In genomic region chr9:88551546-88552137, GRCh38 we compare ENCODE assay signal across 24 cellular contexts. TPM values are rescaled to one million over a fixed set of nuclear protein-coding genes. Genes with fewer than 3 reads are reported as not detected.
"Had no signal": no experiment of that assay in that cellular context is flagged by ENCODE, and none has a peak within 500 bp of the region (broad histone marks: within the 10 kb centered on the region; RNA-seq: fewer than 3 reads in every experiment).

No MANE protein-coding gene starts in this region.

- H3K36me3 Mint-ChIP-seq: T-cell had no signal

- H3K4me3 ChIP-seq: heart right ventricle, lower lobe of right lung, ovary, psoas muscle, stomach, suprapubic skin, transverse colon had no signal

- H3K27ac ChIP-seq: lower lobe of right lung, ovary, psoas muscle, stomach, suprapubic skin, transverse colon had no signal

- H3K36me3 ChIP-seq: heart right ventricle, lower lobe of right lung, ovary, stomach, suprapubic skin, transverse colon had no signal

- H3K9me3 Mint-ChIP-seq: activated naive CD4-positive, alpha-beta T cell treated with anti-CD3 and anti-CD28 coated beads for 36 hours; T-helper 2 cell treated with Interferon-gamma antibody and Interleukin-4, amounts not matched to agents 5 μg/mL and 100 μg/mL, for 36 hours had no signal

- H3K4me1 ChIP-seq: heart right ventricle, lower lobe of right lung, psoas muscle, stomach, suprapubic skin, transverse colon had no signal

- H3K27me3 ChIP-seq: heart right ventricle, ovary, suprapubic skin, transverse colon had no signal

- FAIRE-seq: urothelium cell line had no signal

- H3K27ac Mint-ChIP-seq: activated naive CD4-positive, alpha-beta T cell treated with anti-CD3 and anti-CD28 coated beads for 36 hours; naive thymus-derived CD8-positive, alpha-beta T cell; T-cell; T-helper 2 cell treated with Interferon-gamma antibody and Interleukin-4, amounts not matched to agents 5 μg/mL and 100 μg/mL, for 36 hours had no signal

- H3K4me1 Mint-ChIP-seq: T-cell had no signal

- DNase-seq: activated CD4-positive, alpha-beta T cell treated with anti-CD3 and anti-CD28 coated beads, Interleukin-2, amount 50 U/mL, for 48 hours; activated CD8-positive, alpha-beta memory T cell treated with anti-CD3 and anti-CD28 coated beads, Interleukin-2, amount 50 U/mL, for 48 hours; activated naive CD4-positive, alpha-beta T cell treated with anti-CD3 and anti-CD28 coated beads for 36 hours; activated T-cell treated with anti-CD3 and anti-CD28 coated beads, Interleukin-2, amount 50 U/mL, for 4 hours; amygdala; cerebellar nuclear complex; cortex of kidney; foreskin fibroblast; heart right ventricle; lower lobe of right lung; naive thymus-derived CD8-positive, alpha-beta T cell; ovary; psoas muscle; right cardiac atrium; stimulated activated CD4-positive, alpha-beta T cell treated with anti-CD3 and anti-CD28 coated beads, Interleukin-12 subunit alpha, Interleukin-12 subunit beta, amount 100 ng/mL, for 4 hours; stimulated activated CD4-positive, alpha-beta T cell treated with anti-CD3 and anti-CD28 coated beads, Interleukin-4, amount 100 ng/mL, for 4 hours; stomach; T-cell; transverse colon had no signal

- H3K4me3 Mint-ChIP-seq: activated naive CD4-positive, alpha-beta T cell treated with anti-CD3 and anti-CD28 coated beads for 36 hours; activated T-cell treated with anti-CD3 and anti-CD28 coated beads, Interleukin-2, amount 50 U/mL, for 4 hours; naive thymus-derived CD8-positive, alpha-beta T cell; T-cell; T-helper 2 cell treated with Interferon-gamma antibody and Interleukin-4, amounts not matched to agents 5 μg/mL and 100 μg/mL, for 36 hours had no signal

- H3K9me3 ChIP-seq: lower lobe of right lung, ovary, psoas muscle, suprapubic skin, transverse colon had no signal

RNA-seq across cellular contexts. Expression of gene NXNL2, which starts 16.7 kb away (rescaled TPM):
- total RNA-seq: activated CD8-positive, alpha-beta memory T cell treated with anti-CD3 and anti-CD28 coated beads for 36 hours; activated naive CD4-positive, alpha-beta T cell treated with anti-CD3 and anti-CD28 coated beads for 36 hours; activated T-cell treated with anti-CD3 and anti-CD28 coated beads, Interleukin-2, amount 50 U/mL, for 4 hours; heart right ventricle; left lobe of liver; naive thymus-derived CD8-positive, alpha-beta T cell; psoas muscle; stomach; T-cell; transverse colon had no signal
- polyA plus RNA-seq: naive thymus-derived CD8-positive, alpha-beta T cell had no signal
